9 cellular contexts compared by ENCODE assay signal in genomic region chr12:7640123-7640995, GRCh38. TPM values are rescaled to one million over a fixed set of nuclear protein-coding genes. Genes with fewer than 3 reads are reported as not detected.
DNase-seq lines count a peak whose midpoint lies in the region; ATAC-seq and TF ChIP-seq lines count a peak whose summit lies in the region.
"Not testable (repeated sequence)": the region's sequence is repeated elsewhere in the genome, so short reads cannot be mapped to it uniquely, and the experiment has no call there.
"Had no signal": no experiment of that assay in that cellular context is flagged by ENCODE, and none has a peak within 500 bp of the region (broad histone marks: within the 10 kb centered on the region; RNA-seq: fewer than 3 reads in every experiment).

No MANE protein-coding gene starts in this region.

- H3K27ac ChIP-seq in CD4-positive, CD25-positive, alpha-beta regulatory T cell (ENCODE audit: insufficient read depth, low read length, poor library complexity, severe bottlenecking), result peak overlapping the region; percentile 58
- peak overlapping the region; percentile 55 for H3K27ac ChIP-seq in effector memory CD4-positive, alpha-beta T cell (ENCODE audit: insufficient read depth, low read length, poor library complexity, severe bottlenecking)
- not testable (repeated sequence) for H3K27ac ChIP-seq in lower lobe of right lung

- peaks cover 16% of the 10 kb centered on the region for H3K4me1 ChIP-seq in CD4-positive, CD25-positive, alpha-beta regulatory T cell (ENCODE audit: control insufficient read depth, insufficient read depth, low read length, poor library complexity, severe bottlenecking)
- not testable (repeated sequence) for H3K4me1 ChIP-seq in effector memory CD4-positive, alpha-beta T cell (ENCODE audit: control insufficient read depth, insufficient read depth, low read length, poor library complexity, severe bottlenecking); lower lobe of right lung

- not testable (repeated sequence) for H3K36me3 ChIP-seq in CD4-positive, CD25-positive, alpha-beta regulatory T cell (ENCODE audit: control insufficient read depth, insufficient read depth, low read length); effector memory CD4-positive, alpha-beta T cell (ENCODE audit: control insufficient read depth, insufficient read depth, low read length); lower lobe of right lung

- peak overlapping the region; percentile 92 to 97 (median 94) for H3K27ac Mint-ChIP-seq in CD4-positive, CD25-positive, alpha-beta regulatory T cell
- H3K27ac Mint-ChIP-seq in activated CD4-positive, alpha-beta memory T cell treated with anti-CD3 and anti-CD28 coated beads, Interleukin-2, amount 10 ng/mL, durations not matched to agents 7 days and 5 days, result peak overlapping the region; percentile 85

- H3K27me3 Mint-ChIP-seq in CD4-positive, CD25-positive, alpha-beta regulatory T cell, result peaks cover 19% of the 10 kb centered on the region
- H3K27me3 Mint-ChIP-seq in activated CD4-positive, alpha-beta memory T cell treated with anti-CD3 and anti-CD28 coated beads, Interleukin-2, amount 10 ng/mL, durations not matched to agents 7 days and 5 days, result peaks cover 11% of the 10 kb centered on the region

- not testable (repeated sequence) for H3K9me3 ChIP-seq in CD4-positive, CD25-positive, alpha-beta regulatory T cell (ENCODE audit: control insufficient read depth in 2 of 2, low read length in 2 of 2); effector memory CD4-positive, alpha-beta T cell (ENCODE audit: control insufficient read depth, low read length); lower lobe of right lung

- peaks cover 5 to 40% (median 21%) of the 10 kb centered on the region in 4 donors for H3K4me1 Mint-ChIP-seq in CD4-positive, CD25-positive, alpha-beta regulatory T cell
- H3K4me1 Mint-ChIP-seq in activated CD4-positive, alpha-beta memory T cell treated with anti-CD3 and anti-CD28 coated beads, Interleukin-2, amount 10 ng/mL, durations not matched to agents 7 days and 5 days, result peaks cover 27% of the 10 kb centered on the region

- CTCF ChIA-PET in activated CD4-positive, alpha-beta memory T cell treated with anti-CD3 and anti-CD28 coated beads, Interleukin-2, amount 10 ng/mL, durations not matched to agents 7 days and 5 days (lab: Charles Lee), result interaction anchor here (0.6 to 3.6 kb wide), 15 partner anchors 10 to 665 kb away, joined by 3 to 35 read pairs (median 3); no protein-coding TSS in a partner anchor

- DNase-seq in CD4-positive, CD25-positive, alpha-beta regulatory T cell, result peak; percentile 47 to 74 (median 53)
- DNase-seq in SK-N-DZ (ENCODE audit: low spot score), result peak; percentile 13
- DNase-seq in activated CD4-positive, alpha-beta memory T cell treated with anti-CD3 and anti-CD28 coated beads, Interleukin-2, amount 10 ng/mL, durations not matched to agents 7 days and 5 days, result peak; percentile 64
- DNase-seq in activated naive CD4-positive, alpha-beta T cell (lab: John Stamatoyannopoulos, UW), result peak in 3 of 4 experiments; percentile 27 to 55 (median 36)
- peak; percentile 38 to 53 (median 46) for DNase-seq in effector memory CD4-positive, alpha-beta T cell
- peak; percentile 54 for DNase-seq in lower lobe of right lung
- peak; percentile 33 to 38 for DNase-seq in stimulated activated CD4-positive, alpha-beta T cell treated with anti-CD3 and anti-CD28 coated beads, Interleukin-15, amount 100 ng/mL, for 48 hours (ENCODE audit: low read depth in 2 of 2)
- peak; percentile 30 for DNase-seq in stimulated activated naive CD8-positive, alpha-beta T cell treated with anti-CD3 and anti-CD28 coated beads, Interleukin-15, Interleukin-2, amounts not matched to agents 100 U/mL and 50 U/mL, for 24 hours

- POLR2A ChIA-PET in activated CD4-positive, alpha-beta memory T cell treated with anti-CD3 and anti-CD28 coated beads, Interleukin-2, amount 10 ng/mL, durations not matched to agents 7 days and 5 days (lab: Charles Lee), result interaction anchor here (0.7 to 1.8 kb wide), 2 partner anchors 10 to 31 kb away, joined by 3 to 4 read pairs; no protein-coding TSS in a partner anchor

- not testable (repeated sequence) for H3K36me3 Mint-ChIP-seq in CD4-positive, CD25-positive, alpha-beta regulatory T cell; activated CD4-positive, alpha-beta memory T cell treated with anti-CD3 and anti-CD28 coated beads, Interleukin-2, amount 10 ng/mL, durations not matched to agents 7 days and 5 days (ENCODE audit: low read depth)

- peak overlapping the region; percentile 57 for H3K4me3 ChIP-seq in CD4-positive, CD25-positive, alpha-beta regulatory T cell (ENCODE audit: low read depth, low read length)
- H3K4me3 ChIP-seq in effector memory CD4-positive, alpha-beta T cell (ENCODE audit: insufficient read depth, low read depth, low read length, poor library complexity, severe bottlenecking), result peak overlapping the region; percentile 42
- peak overlapping the region; percentile 43 for H3K4me3 ChIP-seq in lower lobe of right lung

- TF ChIP-seq CTCF in lower lobe of right lung (IDR thresholded peaks at IDR 0.05), result not testable (repeated sequence)

- peak overlapping the region; percentile 84 to 93 (median 90) for H3K4me3 Mint-ChIP-seq in CD4-positive, CD25-positive, alpha-beta regulatory T cell
- H3K4me3 Mint-ChIP-seq in activated CD4-positive, alpha-beta memory T cell treated with anti-CD3 and anti-CD28 coated beads, Interleukin-2, amount 10 ng/mL, durations not matched to agents 7 days and 5 days, result peak overlapping the region; percentile 68

- H3K9me3 Mint-ChIP-seq in CD4-positive, CD25-positive, alpha-beta regulatory T cell; activated CD4-positive, alpha-beta memory T cell treated with anti-CD3 and anti-CD28 coated beads, Interleukin-2, amount 10 ng/mL, durations not matched to agents 7 days and 5 days: not testable (repeated sequence)

- ATAC-seq in CD4-positive, CD25-positive, alpha-beta regulatory T cell (ENCODE audit: low read depth in 2 of 2), result peak; percentile 35 to 40
- ATAC-seq in lower lobe of right lung, result not testable (repeated sequence)
- peak; percentile 20 for ATAC-seq in stimulated activated naive CD8-positive, alpha-beta T cell treated with anti-CD3 and anti-CD28 coated beads, Interleukin-15, Interleukin-2, amounts not matched to agents 100 U/mL and 50 U/mL, for 24 hours

- not testable (repeated sequence) for H3K27me3 ChIP-seq in CD4-positive, CD25-positive, alpha-beta regulatory T cell (ENCODE audit: control insufficient read depth, insufficient read depth, low read length); effector memory CD4-positive, alpha-beta T cell (replicated peaks; ENCODE audit: control insufficient read depth, insufficient read depth, low read length, poor library complexity, severe bottlenecking); lower lobe of right lung (ENCODE audit: low read depth)

- intact Hi-C loops in lower lobe of right lung (cut with DNase I), result loop anchor here (10.0 kb wide), 1 partner anchor 426 kb away; no protein-coding TSS in a partner anchor

RNA-seq across cellular contexts. Expression of gene APOBEC1, which starts 25.3 kb away (rescaled TPM):
- total RNA-seq in CD4-positive, CD25-positive, alpha-beta regulatory T cell, result not detected
- polyA plus RNA-seq in CD4-positive, CD25-positive, alpha-beta regulatory T cell, result not detected
- not detected in 2 replicates for polyA plus RNA-seq in SK-N-DZ (2014; cell fraction: cytosol; rRNA removed)
- not detected in 2 replicates for polyA plus RNA-seq in SK-N-DZ (2014; cell fraction: nucleus; rRNA removed)
- total RNA-seq in activated CD4-positive, alpha-beta memory T cell treated with anti-CD3 and anti-CD28 coated beads, Interleukin-2, amount 10 ng/mL, durations not matched to agents 7 days and 5 days, result not detected
- total RNA-seq in lower lobe of right lung, result not detected
- total RNA-seq: urinary bladder had no signal
- polyA plus RNA-seq: urinary bladder had no signal

RNA-seq across cellular contexts. Expression of gene GDF3, which starts 55.2 kb away (rescaled TPM):
- not detected for total RNA-seq in CD4-positive, CD25-positive, alpha-beta regulatory T cell
- polyA plus RNA-seq in CD4-positive, CD25-positive, alpha-beta regulatory T cell, result not detected
- not detected in 2 replicates for polyA plus RNA-seq in SK-N-DZ (2014; cell fraction: cytosol; rRNA removed)
- polyA plus RNA-seq in SK-N-DZ (2014; cell fraction: nucleus; rRNA removed), result not detected in 2 replicates
- total RNA-seq in activated CD4-positive, alpha-beta memory T cell treated with anti-CD3 and anti-CD28 coated beads, Interleukin-2, amount 10 ng/mL, durations not matched to agents 7 days and 5 days, result not detected
- 0.30 TPM for total RNA-seq in lower lobe of right lung
- total RNA-seq: urinary bladder had no signal

Comparison
In these comparisons a context has a peak if more than half of its experiments do, and no peak if none do; other contexts are left out.
1. DNase-seq: peak in every context shown above with its lines; median percentile 64 in activated CD4-positive, alpha-beta memory T cell treated with anti-CD3 and anti-CD28 coated beads, Interleukin-2, amount 10 ng/mL, durations not matched to agents 7 days and 5 days; 54 in lower lobe of right lung; 53 in CD4-positive, CD25-positive, alpha-beta regulatory T cell; 46 in effector memory CD4-positive, alpha-beta T cell; 36 in activated naive CD4-positive, alpha-beta T cell; 36 in stimulated activated CD4-positive, alpha-beta T cell treated with anti-CD3 and anti-CD28 coated beads, Interleukin-15, amount 100 ng/mL, for 48 hours; 30 in stimulated activated naive CD8-positive, alpha-beta T cell treated with anti-CD3 and anti-CD28 coated beads, Interleukin-15, Interleukin-2, amounts not matched to agents 100 U/mL and 50 U/mL, for 24 hours; 13 in SK-N-DZ.